10 cellular contexts compared by ENCODE assay signal in the genomic region with DNA sequence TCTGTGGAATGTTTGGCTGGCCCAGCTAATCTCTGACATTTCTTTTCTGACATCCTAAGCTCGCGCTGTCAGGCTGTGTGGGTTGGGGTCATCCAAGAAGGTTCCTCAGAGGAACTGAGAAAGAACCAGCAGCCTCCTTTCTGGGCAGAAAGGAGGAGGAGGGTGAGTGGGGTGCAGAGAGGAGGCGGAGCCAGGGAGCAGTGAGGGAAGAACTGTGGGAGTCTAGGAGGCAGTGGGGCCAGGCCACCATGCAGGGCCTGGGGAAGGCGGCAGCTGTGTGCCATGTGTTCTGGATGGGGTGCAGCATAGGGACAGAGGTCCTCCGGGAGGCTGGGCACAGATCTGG. TPM values are rescaled to one million over a fixed set of nuclear protein-coding genes. Genes with fewer than 3 reads are reported as not detected.
DNase-seq lines count a peak whose midpoint lies in the region; ATAC-seq and TF ChIP-seq lines count a peak whose summit lies in the region.
"Had no signal": no experiment of that assay in that cellular context is flagged by ENCODE, and none has a peak within 500 bp of the region (broad histone marks: within the 10 kb centered on the region; RNA-seq: fewer than 3 reads in every experiment).

No MANE protein-coding gene starts in this region.

- H3K4me2 ChIP-seq in DND-41 (ENCODE audit: insufficient read depth, low read length) (0 out of 2 replicates have a peak overlapping the region, but pooled peaks have one; percentile 15), mesenchymal stem cell (ENCODE audit: low read length, poor library complexity, severe bottlenecking) (no peak overlapping the region)

- H3K18ac ChIP-seq in mesenchymal stem cell (ENCODE audit: low read depth in 1 of 2, low read length in 2 of 2), result no peak overlapping the region

- peak overlapping the region in 1 of 2 experiments; percentile 47 for H3K14ac ChIP-seq in mesenchymal stem cell (ENCODE audit: low read length in 2 of 2)

- H3K36me3 ChIP-seq in DND-41 (ENCODE audit: insufficient read depth, low read length), result no peaks in the 10 kb centered on the region
- peaks cover 8 to 9% of the 10 kb centered on the region in 2 experiments for H3K36me3 ChIP-seq in mesenchymal stem cell (ENCODE audit: control insufficient read depth in 1 of 2, insufficient read depth in 2 of 2, low read depth in 1 of 2, low read length in 2 of 2)
- H3K36me3 ChIP-seq in suprapubic skin, result no peaks in the 10 kb centered on the region

- no peaks in the 10 kb centered on the region for H3K9me3 Mint-ChIP-seq in activated CD4-positive, alpha-beta T cell treated with anti-CD3 and anti-CD28 coated beads, Interleukin-2, amount 10 ng/mL, durations not matched to agents 7 days and 5 days

- no peak overlapping the region for H2AFZ ChIP-seq in DND-41 (ENCODE audit: low read depth, low read length)
- no peak overlapping the region for H2AFZ ChIP-seq in mesenchymal stem cell (ENCODE audit: low read depth, low read length)

- H4K20me1 ChIP-seq in DND-41 (ENCODE audit: insufficient read depth, low read length), result peaks cover 61% of the 10 kb centered on the region

- no peak for DNase-seq in DND-41
- peak; percentile 51 for DNase-seq in GM19238 (ENCODE audit: insufficient read length, low spot score)
- peak; percentile 61 for DNase-seq in SKM-1 treated with dmso at 0.1 percent for 144 hours (lab: John Stamatoyannopoulos, UW; ENCODE audit: unreplicated experiment)
- DNase-seq in mesenchymal stem cell, result no peak
- no peak for DNase-seq in suprapubic skin (ENCODE audit: low spot score in 2 of 2)
- no peak for DNase-seq in HEK293T (ENCODE audit: extremely low spot score)
- no peak for DNase-seq in activated CD4-positive, alpha-beta T cell treated with anti-CD3 and anti-CD28 coated beads, Interleukin-2, amount 10 ng/mL, durations not matched to agents 7 days and 5 days
- DNase-seq: NCI-H2081 treated with DMSO at 0.1 percent for 48 hours, small intestine had no signal

- no peaks in the 10 kb centered on the region for H3K9me3 ChIP-seq in DND-41 (ENCODE audit: insufficient read depth, low read length, severe bottlenecking)
- H3K9me3 ChIP-seq in mesenchymal stem cell (ENCODE audit: control insufficient read depth, low read length), result no peaks in the 10 kb centered on the region
- H3K9me3 ChIP-seq in suprapubic skin, result no peaks in the 10 kb centered on the region

- H3K9ac ChIP-seq in DND-41 (ENCODE audit: low read depth, low read length) (no peak overlapping the region), mesenchymal stem cell (ENCODE audit: low read length) (peak overlapping the region; percentile 51)

- CTCF ChIA-PET in HEK293T (lab: Yijun Ruan, JAX), result interaction anchor here (0.6 to 2.1 kb wide), 2 partner anchors 10 to 194 kb away, joined by 3 to 5 read pairs; no protein-coding TSS in a partner anchor
- CTCF ChIA-PET in activated CD4-positive, alpha-beta T cell treated with anti-CD3 and anti-CD28 coated beads, Interleukin-2, amount 10 ng/mL, durations not matched to agents 7 days and 5 days (lab: Charles Lee), result interaction anchor here (0.7 to 1.6 kb wide), 7 partner anchors 8 to 343 kb away, joined by 3 to 5 read pairs (median 3); partner anchors contain the start of gene UBL7

- no peak overlapping the region for H3K4me3 Mint-ChIP-seq in activated CD4-positive, alpha-beta T cell treated with anti-CD3 and anti-CD28 coated beads, Interleukin-2, amount 10 ng/mL, durations not matched to agents 7 days and 5 days

- H3K79me1 ChIP-seq in mesenchymal stem cell (replicated peaks; ENCODE audit: low read length, poor library complexity, severe bottlenecking), result no peaks in the 10 kb centered on the region

- TF ChIP-seq EP300 in suprapubic skin (IDR thresholded peaks at IDR 0.05), result no peak

- H3K4me3 ChIP-seq in DND-41 (ENCODE audit: low read depth in 1 of 2, low read length in 2 of 2) (no peak overlapping the region), mesenchymal stem cell (ENCODE audit: insufficient read depth in 1 of 2, low read depth in 1 of 2, low read length in 2 of 2) (no peak overlapping the region), suprapubic skin (no peak overlapping the region)

- H3K4ac ChIP-seq in mesenchymal stem cell (ENCODE audit: low read depth in 1 of 2, low read length in 2 of 2), result no peak overlapping the region

- ATAC-seq in DND-41 (ENCODE audit: insufficient read depth, low read depth) (no peak), HG03460 (IDR thresholded peaks at IDR 0.05; ENCODE audit: unreplicated experiment) (no peak)

- H3K27ac ChIP-seq in DND-41 (ENCODE audit: low read length), result no peak overlapping the region
- peak overlapping the region; percentile 32 for H3K27ac ChIP-seq in mesenchymal stem cell (ENCODE audit: low read length, poor library complexity, severe bottlenecking)
- no peak overlapping the region for H3K27ac ChIP-seq in suprapubic skin

- H2BK120ac ChIP-seq in mesenchymal stem cell (ENCODE audit: low read depth, low read length), result no peak overlapping the region

- no peak overlapping the region for H4K91ac ChIP-seq in mesenchymal stem cell (ENCODE audit: low read length)

- TF ChIP-seq POLR2A in suprapubic skin (IDR thresholded peaks at IDR 0.05), result no peak

- H2BK12ac ChIP-seq in mesenchymal stem cell (ENCODE audit: low read length in 2 of 2), result no peak overlapping the region

- POLR2A ChIA-PET in HEK293T (lab: Yijun Ruan, JAX), result interaction anchor here (1.3 kb wide), 1 partner anchor 19 kb away, joined by 3 read pairs; no protein-coding TSS in a partner anchor
- POLR2A ChIA-PET in activated CD4-positive, alpha-beta T cell treated with anti-CD3 and anti-CD28 coated beads, Interleukin-2, amount 10 ng/mL, durations not matched to agents 7 days and 5 days (lab: Charles Lee), result no interaction called here

- no peak overlapping the region for H3K23ac ChIP-seq in mesenchymal stem cell (ENCODE audit: low read length in 2 of 2)

- H3K4me1 Mint-ChIP-seq in activated CD4-positive, alpha-beta T cell treated with anti-CD3 and anti-CD28 coated beads, Interleukin-2, amount 10 ng/mL, durations not matched to agents 7 days and 5 days, result peaks cover 32% of the 10 kb centered on the region

- H2BK15ac ChIP-seq in mesenchymal stem cell (ENCODE audit: low read depth, poor library complexity, severe bottlenecking), result no peak overlapping the region

- no peak overlapping the region for H2BK5ac ChIP-seq in mesenchymal stem cell (ENCODE audit: low read depth, low read length, poor library complexity, severe bottlenecking)

- H3K36me3 Mint-ChIP-seq in activated CD4-positive, alpha-beta T cell treated with anti-CD3 and anti-CD28 coated beads, Interleukin-2, amount 10 ng/mL, durations not matched to agents 7 days and 5 days (ENCODE audit: low read depth), result no peaks in the 10 kb centered on the region

- H3K27ac Mint-ChIP-seq in activated CD4-positive, alpha-beta T cell treated with anti-CD3 and anti-CD28 coated beads, Interleukin-2, amount 10 ng/mL, durations not matched to agents 7 days and 5 days, result no peak overlapping the region

- no peak overlapping the region for H4K8ac ChIP-seq in mesenchymal stem cell (ENCODE audit: low read length)

- H3K4me1 ChIP-seq in DND-41 (ENCODE audit: insufficient read depth, low read length) (peaks cover 34% of the 10 kb centered on the region), mesenchymal stem cell (ENCODE audit: control insufficient read depth, insufficient read depth, low read depth, low read length) (peaks cover 72% of the 10 kb centered on the region), suprapubic skin (peaks cover 20% of the 10 kb centered on the region)

- peaks cover 4% of the 10 kb centered on the region for H3K27me3 Mint-ChIP-seq in activated CD4-positive, alpha-beta T cell treated with anti-CD3 and anti-CD28 coated beads, Interleukin-2, amount 10 ng/mL, durations not matched to agents 7 days and 5 days

- no peak for TF ChIP-seq CTCF in DND-41 (IDR thresholded peaks at IDR 0.05; ENCODE audit: borderline replicate concordance, extremely low read depth, low read length, poor library complexity, severe bottlenecking)
- TF ChIP-seq CTCF in suprapubic skin (IDR thresholded peaks at IDR 0.05), result no peak

- peaks cover 86% of the 10 kb centered on the region for H3K79me2 ChIP-seq in DND-41 (ENCODE audit: insufficient read depth, low read length)

- H3K27me3 ChIP-seq in DND-41 (ENCODE audit: insufficient read depth, low read length, poor library complexity), result peaks cover 9% of the 10 kb centered on the region
- H3K27me3 ChIP-seq in mesenchymal stem cell (ENCODE audit: control insufficient read depth in 1 of 2, insufficient read depth in 1 of 2, low read length in 2 of 2), result no peaks in the 10 kb centered on the region
- peaks cover 23% of the 10 kb centered on the region for H3K27me3 ChIP-seq in suprapubic skin

- 95% methylated on average over 5 of the region's 5 CpGs for WGBS in mesenchymal stem cell
- 91% methylated on average over 5 of the region's 5 CpGs for WGBS in suprapubic skin

- H2AK5ac ChIP-seq in mesenchymal stem cell (ENCODE audit: low read length, severe bottlenecking), result peak overlapping the region; percentile 86

TF ChIP-seq in HEK293T, 16 proteins besides CTCF, POLR2A, EP300 and RAD21 (continues in another document):
- TF ChIP-seq ARNT (IDR thresholded peaks at IDR 0.05) (no peak), L3MBTL2 (conservative IDR thresholded peaks at IDR 0.05) (no peak), ELF4 (IDR thresholded peaks at IDR 0.05) (no peak), BHLHE40 (IDR thresholded peaks at IDR 0.05; ENCODE audit: borderline replicate concordance) (no peak), LEF1 (IDR thresholded peaks at IDR 0.05; ENCODE audit: borderline replicate concordance) (no peak), TARDBP (IDR thresholded peaks at IDR 0.05) (no peak), SUZ12 (IDR thresholded peaks at IDR 0.05) (no peak), FOXA1 (IDR thresholded peaks at IDR 0.05) (no peak)
- TF ChIP-seq, protein P1, sequence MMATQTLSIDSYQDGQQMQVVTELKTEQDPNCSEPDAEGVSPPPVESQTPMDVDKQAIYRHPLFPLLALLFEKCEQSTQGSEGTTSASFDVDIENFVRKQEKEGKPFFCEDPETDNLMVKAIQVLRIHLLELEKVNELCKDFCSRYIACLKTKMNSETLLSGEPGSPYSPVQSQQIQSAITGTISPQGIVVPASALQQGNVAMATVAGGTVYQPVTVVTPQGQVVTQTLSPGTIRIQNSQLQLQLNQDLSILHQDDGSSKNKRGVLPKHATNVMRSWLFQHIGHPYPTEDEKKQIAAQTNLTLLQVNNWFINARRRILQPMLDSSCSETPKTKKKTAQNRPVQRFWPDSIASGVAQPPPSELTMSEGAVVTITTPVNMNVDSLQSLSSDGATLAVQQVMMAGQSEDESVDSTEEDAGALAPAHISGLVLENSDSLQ (IDR thresholded peaks at IDR 0.05), result no peak

RNA-seq across cellular contexts. Expression of gene SEMA7A, which starts 5.3 kb away (rescaled TPM):
- polyA plus RNA-seq in mesenchymal stem cell (2013, experiment 1 of 2), result 0.94 TPM
- polyA plus RNA-seq in mesenchymal stem cell (2013, experiment 2 of 2), result 1.1 TPM
- total RNA-seq in suprapubic skin, result 10 to 100 TPM; 10.1 to 31.4 (median 18.0) TPM
- total RNA-seq in activated CD4-positive, alpha-beta T cell treated with anti-CD3 and anti-CD28 coated beads, Interleukin-2, amount 10 ng/mL, durations not matched to agents 7 days and 5 days, result 1 to 10 TPM; 2.7 to 3.5 TPM

RNA-seq across cellular contexts. Expression of gene UBL7, which starts 32.5 kb away (rescaled TPM):
- polyA plus RNA-seq in mesenchymal stem cell (2013, experiment 1 of 2), result 26.3 TPM
- polyA plus RNA-seq in mesenchymal stem cell (2013, experiment 2 of 2), result 25.3 TPM
- total RNA-seq in suprapubic skin, result 10 to 100 TPM; 32.2 to 74.2 (median 62.8) TPM
- 10 to 100 TPM; 52.2 to 53.7 TPM for total RNA-seq in activated CD4-positive, alpha-beta T cell treated with anti-CD3 and anti-CD28 coated beads, Interleukin-2, amount 10 ng/mL, durations not matched to agents 7 days and 5 days

Comparison
In these comparisons a context has a peak if more than half of its experiments do, and no peak if none do; other contexts are left out.
1. DNase-seq: peak in GM19238 (single experiment) and SKM-1 treated with dmso at 0.1 percent for 144 hours (single experiment); none in DND-41 (single experiment), mesenchymal stem cell (single experiment), suprapubic skin (0 of 2), HEK293T (single experiment) and activated CD4-positive, alpha-beta T cell treated with anti-CD3 and anti-CD28 coated beads, Interleukin-2, amount 10 ng/mL, durations not matched to agents 7 days and 5 days (single experiment).